ENCODE assay signal across 27 cellular contexts in the genomic region with DNA sequence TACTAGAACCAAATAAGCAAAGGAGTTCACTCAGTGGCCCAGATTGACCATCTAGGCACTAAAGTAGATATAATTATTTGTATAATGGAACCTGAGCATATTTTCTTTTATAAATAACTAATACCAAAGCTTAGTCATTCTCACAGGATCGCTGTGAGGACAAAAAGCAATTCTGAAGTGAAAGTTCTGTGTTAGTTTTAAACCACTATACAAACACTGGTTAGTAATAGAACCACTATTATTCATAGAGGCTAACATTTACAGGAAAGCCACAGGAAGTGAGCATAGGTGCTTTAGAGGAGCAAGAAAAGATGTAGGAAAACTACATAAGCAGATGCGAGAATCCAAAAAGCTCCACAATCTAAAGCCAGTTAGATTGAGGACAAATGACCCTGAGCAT. TPM values are rescaled to one million over a fixed set of nuclear protein-coding genes. Genes with fewer than 3 reads are reported as not detected.
DNase-seq lines count a peak whose midpoint lies in the region; ATAC-seq, FAIRE-seq and TF ChIP-seq lines count a peak whose summit lies in the region.
"Had no signal": no experiment of that assay in that cellular context is flagged by ENCODE, and none has a peak within 500 bp of the region (broad histone marks: within the 10 kb centered on the region; RNA-seq: fewer than 3 reads in every experiment).

No MANE protein-coding gene starts in this region.

- no peak overlapping the region for H3K9ac ChIP-seq in astrocyte (ENCODE audit: low read length)

- peaks cover 6% of the 10 kb centered on the region for H3K9me3 Mint-ChIP-seq in astrocyte (ENCODE audit: unreplicated experiment)
- no peaks in the 10 kb centered on the region for H3K9me3 Mint-ChIP-seq in activated T-helper 1 cell treated with anti-CD3 and anti-CD28 coated beads, Interleukin-12 subunit alpha, Interleukin-12 subunit beta, Interleukin-2, Interleukin-4 antibody, amounts not matched to agents 30 ng/mL and 10 ng/mL and 1 ng/mL, durations not matched to agents 14 hours and 24 hours and 36 hours
- H3K9me3 Mint-ChIP-seq: activated T-helper 2 cell treated with anti-CD3 and anti-CD28 coated beads, Interferon-gamma antibody, Interleukin-2, Interleukin-4, amounts not matched to agents 10 μg/mL and 5 μg/mL and 100 μg/mL, durations not matched to agents 14 hours and 24 hours and 36 hours had no signal

- no peaks in the 10 kb centered on the region for H4K20me1 ChIP-seq in astrocyte (ENCODE audit: insufficient read depth, low read length)

- intact Hi-C loops in activated T-helper 1 cell treated with anti-CD3 and anti-CD28 coated beads, Interleukin-12 subunit alpha, Interleukin-12 subunit beta, Interleukin-2, Interleukin-4 antibody, amounts not matched to agents 30 ng/mL and 10 ng/mL and 1 ng/mL, durations not matched to agents 14 hours and 24 hours and 36 hours (cut with micrococcal nuclease): no loop called here

- no peaks in the 10 kb centered on the region for H3K4me1 Mint-ChIP-seq in astrocyte (ENCODE audit: low read depth, unreplicated experiment)
- no peaks in the 10 kb centered on the region for H3K4me1 Mint-ChIP-seq in activated T-helper 1 cell treated with anti-CD3 and anti-CD28 coated beads, Interleukin-12 subunit alpha, Interleukin-12 subunit beta, Interleukin-2, Interleukin-4 antibody, amounts not matched to agents 30 ng/mL and 10 ng/mL and 1 ng/mL, durations not matched to agents 14 hours and 24 hours and 36 hours (ENCODE audit: low read depth)
- H3K4me1 Mint-ChIP-seq: activated naive CD8-positive, alpha-beta T cell treated with anti-CD3 and anti-CD28 coated beads for 36 hours; CD8-positive, alpha-beta memory T cell; stimulated activated effector memory CD8-positive, alpha-beta T cell treated with anti-CD3 and anti-CD28 coated beads, Interleukin-12 subunit alpha, Interleukin-12 subunit beta, amount 100 ng/mL, for 72 hours had no signal

- no peak for ATAC-seq in GM18873 (IDR thresholded peaks at IDR 0.05; ENCODE audit: low FRiP score, unreplicated experiment)
- ATAC-seq: stimulated activated effector memory CD8-positive, alpha-beta T cell treated with anti-CD3 and anti-CD28 coated beads, Interleukin-12 subunit alpha, Interleukin-12 subunit beta, amount 100 ng/mL, for 72 hours had no signal

- FAIRE-seq in astrocyte (lab: Jason Lieb, UNC): no peak
- FAIRE-seq: GM19239, H1 had no signal

- H3K79me2 ChIP-seq in astrocyte (ENCODE audit: insufficient read depth, low read length): no peaks in the 10 kb centered on the region

- H3K4me3 ChIP-seq in astrocyte (ENCODE audit: insufficient read depth, low read depth, low read length): no peak overlapping the region
- H3K4me3 ChIP-seq: breast epithelium, coronary artery, prostate gland, SK-N-MC, skin epidermis had no signal

- H3K27me3 Mint-ChIP-seq in astrocyte (ENCODE audit: low read depth, unreplicated experiment): peaks cover 3% of the 10 kb centered on the region
- H3K27me3 Mint-ChIP-seq in activated T-helper 1 cell treated with anti-CD3 and anti-CD28 coated beads, Interleukin-12 subunit alpha, Interleukin-12 subunit beta, Interleukin-2, Interleukin-4 antibody, amounts not matched to agents 30 ng/mL and 10 ng/mL and 1 ng/mL, durations not matched to agents 14 hours and 24 hours and 36 hours (ENCODE audit: insufficient read depth): no peaks in the 10 kb centered on the region
- H3K27me3 Mint-ChIP-seq: CD8-positive, alpha-beta memory T cell had no signal

- H3K27ac ChIP-seq in astrocyte (ENCODE audit: low read depth, low read length): no peak overlapping the region
- H3K27ac ChIP-seq: breast epithelium, coronary artery, prostate gland, SK-N-MC, skin epidermis, VCaP had no signal

- H3K4me2 ChIP-seq in astrocyte (ENCODE audit: low read length): peak overlapping the region; percentile 52

- DNase-seq in H4 (ENCODE audit: low spot score) (peak; percentile 43), astrocyte (ENCODE audit: low read depth) (peak; percentile 73), hepatic stellate cell (ENCODE audit: low spot score) (peak; percentile 0), NAMALWA (ENCODE audit: low spot score) (no peak)
- DNase-seq in activated T-helper 1 cell treated with anti-CD3 and anti-CD28 coated beads, Interleukin-12 subunit alpha, Interleukin-12 subunit beta, Interleukin-2, Interleukin-4 antibody, amounts not matched to agents 30 ng/mL and 10 ng/mL and 1 ng/mL, durations not matched to agents 14 hours and 24 hours and 36 hours (ENCODE audit: low spot score): no peak
- DNase-seq in activated CD4-positive, CD25-positive, alpha-beta regulatory T cell (lab: John Stamatoyannopoulos, UW): no peak
- DNase-seq: activated CD8-positive, alpha-beta memory T cell treated with anti-CD3 and anti-CD28 coated beads, Interleukin-2, amount 50 U/mL, for 4 hours; activated naive CD8-positive, alpha-beta T cell treated with anti-CD3 and anti-CD28 coated beads for 36 hours; AML-193; CD8-positive, alpha-beta memory T cell; head of caudate nucleus; NCI-H510A; RPMI8226; stimulated activated CD4-positive, alpha-beta T cell treated with anti-CD3 and anti-CD28 coated beads, Interleukin-2, amount 100 ng/mL, for 24 hours; T-helper 2 cell had no signal

- no peak overlapping the region for H2AFZ ChIP-seq in astrocyte (ENCODE audit: low read depth, low read length)

- peaks cover 7% of the 10 kb centered on the region for H3K27me3 ChIP-seq in astrocyte (ENCODE audit: insufficient read depth, low read length)
- H3K27me3 ChIP-seq: breast epithelium had no signal

- H3K36me3 ChIP-seq in astrocyte (ENCODE audit: insufficient read depth, low read length): no peaks in the 10 kb centered on the region
- H3K36me3 ChIP-seq: breast epithelium, prostate gland had no signal

- H3K4me1 ChIP-seq in astrocyte (ENCODE audit: insufficient read depth, low read length): no peaks in the 10 kb centered on the region
- H3K4me1 ChIP-seq: breast epithelium, prostate gland had no signal

- no peak for TF ChIP-seq CTCF in astrocyte (IDR thresholded peaks at IDR 0.05; ENCODE audit: insufficient read depth, low read depth, low read length)

- H3K9me3 ChIP-seq in astrocyte (ENCODE audit: insufficient read depth, low read depth, low read length): no peaks in the 10 kb centered on the region
- H3K9me3 ChIP-seq: breast epithelium, prostate gland had no signal

- H3K36me3 Mint-ChIP-seq in astrocyte (ENCODE audit: low read depth, unreplicated experiment): no peaks in the 10 kb centered on the region
- H3K36me3 Mint-ChIP-seq in activated T-helper 1 cell treated with anti-CD3 and anti-CD28 coated beads, Interleukin-12 subunit alpha, Interleukin-12 subunit beta, Interleukin-2, Interleukin-4 antibody, amounts not matched to agents 30 ng/mL and 10 ng/mL and 1 ng/mL, durations not matched to agents 14 hours and 24 hours and 36 hours (ENCODE audit: low read depth): no peaks in the 10 kb centered on the region
- H3K36me3 Mint-ChIP-seq: activated naive CD8-positive, alpha-beta T cell treated with anti-CD3 and anti-CD28 coated beads for 36 hours; CD8-positive, alpha-beta memory T cell; stimulated activated effector memory CD8-positive, alpha-beta T cell treated with anti-CD3 and anti-CD28 coated beads, Interleukin-12 subunit alpha, Interleukin-12 subunit beta, amount 100 ng/mL, for 72 hours had no signal

- no peak overlapping the region for H3K4me3 Mint-ChIP-seq in astrocyte (ENCODE audit: unreplicated experiment)
- H3K4me3 Mint-ChIP-seq in activated T-helper 1 cell treated with anti-CD3 and anti-CD28 coated beads, Interleukin-12 subunit alpha, Interleukin-12 subunit beta, Interleukin-2, Interleukin-4 antibody, amounts not matched to agents 30 ng/mL and 10 ng/mL and 1 ng/mL, durations not matched to agents 14 hours and 24 hours and 36 hours: no peak overlapping the region
- H3K4me3 Mint-ChIP-seq: activated naive CD8-positive, alpha-beta T cell treated with anti-CD3 and anti-CD28 coated beads for 36 hours; CD8-positive, alpha-beta memory T cell; neural crest cell; stimulated activated effector memory CD8-positive, alpha-beta T cell treated with anti-CD3 and anti-CD28 coated beads, Interleukin-12 subunit alpha, Interleukin-12 subunit beta, amount 100 ng/mL, for 72 hours had no signal

- H3K27ac Mint-ChIP-seq in astrocyte (ENCODE audit: unreplicated experiment): no peak overlapping the region
- no peak overlapping the region for H3K27ac Mint-ChIP-seq in activated T-helper 1 cell treated with anti-CD3 and anti-CD28 coated beads, Interleukin-12 subunit alpha, Interleukin-12 subunit beta, Interleukin-2, Interleukin-4 antibody, amounts not matched to agents 30 ng/mL and 10 ng/mL and 1 ng/mL, durations not matched to agents 14 hours and 24 hours and 36 hours
- H3K27ac Mint-ChIP-seq: activated naive CD8-positive, alpha-beta T cell treated with anti-CD3 and anti-CD28 coated beads for 36 hours; activated T-helper 2 cell treated with anti-CD3 and anti-CD28 coated beads, Interferon-gamma antibody, Interleukin-2, Interleukin-4, amounts not matched to agents 10 μg/mL and 5 μg/mL and 100 μg/mL, durations not matched to agents 14 hours and 24 hours and 36 hours; CD8-positive, alpha-beta memory T cell; stimulated activated effector memory CD8-positive, alpha-beta T cell treated with anti-CD3 and anti-CD28 coated beads, Interleukin-12 subunit alpha, Interleukin-12 subunit beta, amount 100 ng/mL, for 72 hours had no signal

RNA-seq across cellular contexts. Expression of a gene that starts 39.8 kb away (rescaled TPM):
- total RNA-seq in H4 (2014; rRNA removed; shearing (Covaris generic)): 0.04 and 0.14 TPM in 2 replicates
- total RNA-seq in astrocyte: 3.9 and 4.4 TPM in 2 replicates
- not detected in 2 replicates for total RNA-seq in activated T-helper 1 cell treated with anti-CD3 and anti-CD28 coated beads, Interleukin-12 subunit alpha, Interleukin-12 subunit beta, Interleukin-2, Interleukin-4 antibody, amounts not matched to agents 30 ng/mL and 10 ng/mL and 1 ng/mL, durations not matched to agents 14 hours and 24 hours and 36 hours
- total RNA-seq: activated naive CD8-positive, alpha-beta T cell treated with anti-CD3 and anti-CD28 coated beads for 36 hours; activated T-helper 2 cell treated with anti-CD3 and anti-CD28 coated beads, Interferon-gamma antibody, Interleukin-2, Interleukin-4, amounts not matched to agents 10 μg/mL and 5 μg/mL and 100 μg/mL, durations not matched to agents 14 hours and 24 hours and 36 hours had no signal

Comparison
In these comparisons a context has a peak if more than half of its experiments do, and no peak if none do; other contexts are left out.
1. DNase-seq: peak in H4 (single experiment), astrocyte (single experiment) and hepatic stellate cell (single experiment); none in NAMALWA (single experiment), activated T-helper 1 cell treated with anti-CD3 and anti-CD28 coated beads, Interleukin-12 subunit alpha, Interleukin-12 subunit beta, Interleukin-2, Interleukin-4 antibody, amounts not matched to agents 30 ng/mL and 10 ng/mL and 1 ng/mL, durations not matched to agents 14 hours and 24 hours and 36 hours (single experiment) and activated CD4-positive, CD25-positive, alpha-beta regulatory T cell (0 of 4).